Comparison of ENCODE assay signal across 8 cellular contexts in the genomic region with DNA sequence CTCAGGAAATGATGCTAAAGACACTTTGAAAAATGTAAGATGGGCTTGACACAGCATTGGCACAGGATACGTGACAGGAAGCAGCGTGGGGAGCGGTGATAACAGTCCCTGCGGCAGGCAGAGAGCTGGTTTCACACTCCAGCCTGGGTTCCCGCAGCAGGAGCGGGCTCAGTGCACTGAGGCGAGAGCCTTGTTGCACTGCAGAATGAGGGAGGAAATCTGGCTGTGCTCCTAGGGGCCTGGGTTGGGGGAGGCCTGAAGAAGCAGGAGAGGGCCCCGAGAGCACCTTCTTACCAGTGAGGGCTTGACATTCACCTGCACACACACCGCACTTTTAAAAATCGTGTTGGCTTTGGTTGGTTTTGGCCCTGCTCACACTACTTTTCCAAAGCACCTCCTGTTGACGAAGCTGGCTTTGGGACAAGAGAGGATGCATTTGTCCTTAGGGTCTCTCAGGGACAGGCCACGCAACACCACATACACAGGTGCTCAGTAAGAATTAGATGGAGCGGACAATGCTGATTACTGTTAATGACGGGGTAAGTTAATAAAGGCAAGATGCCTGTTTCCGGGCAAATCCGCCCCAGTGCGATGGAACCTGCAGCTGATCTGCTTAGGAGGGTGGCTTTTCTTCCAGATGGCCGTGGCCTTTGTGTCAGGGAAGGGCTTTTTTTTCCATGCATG. TPM values are rescaled to one million over a fixed set of nuclear protein-coding genes. Genes with fewer than 3 reads are reported as not detected.
DNase-seq lines count a peak whose midpoint lies in the region; ATAC-seq, FAIRE-seq and TF ChIP-seq lines count a peak whose summit lies in the region.

No MANE protein-coding gene starts in this region.

- no peaks in the 10 kb centered on the region for H3K79me2 ChIP-seq in HepG2 (ENCODE audit: insufficient read depth, low read length)

- peak overlapping the region; percentile 77 for H3K4me2 ChIP-seq in HepG2 (ENCODE audit: low read depth, low read length)

- intact Hi-C loops in activated T-helper 1 cell treated with anti-CD3 and anti-CD28 coated beads, Interleukin-12 subunit alpha, Interleukin-12 subunit beta, Interleukin-2, Interleukin-4 antibody, amounts not matched to agents 30 ng/mL and 10 ng/mL and 1 ng/mL, durations not matched to agents 14 hours and 24 hours and 36 hours (cut with micrococcal nuclease) = loop anchor here (2.0 kb wide), 1 partner anchor 274 kb away; no protein-coding TSS in a partner anchor
- intact Hi-C loops in HepG2 (cut with micrococcal nuclease; ENCODE audit: unreplicated experiment) = no loop called here

- CTCF ChIA-PET in HepG2 (lab: Yijun Ruan, JAX; ENCODE audit: low intra/inter-chr PET ratio, low total read pairs) = no interaction called here

- H3K9me3 Mint-ChIP-seq in activated T-helper 1 cell treated with anti-CD3 and anti-CD28 coated beads, Interleukin-12 subunit alpha, Interleukin-12 subunit beta, Interleukin-2, Interleukin-4 antibody, amounts not matched to agents 30 ng/mL and 10 ng/mL and 1 ng/mL, durations not matched to agents 14 hours and 24 hours and 36 hours = no peaks in the 10 kb centered on the region

- H3K4me3 Mint-ChIP-seq in activated T-helper 1 cell treated with anti-CD3 and anti-CD28 coated beads, Interleukin-12 subunit alpha, Interleukin-12 subunit beta, Interleukin-2, Interleukin-4 antibody, amounts not matched to agents 30 ng/mL and 10 ng/mL and 1 ng/mL, durations not matched to agents 14 hours and 24 hours and 36 hours = peak overlapping the region; percentile 80

- no peaks in the 10 kb centered on the region for H3K36me3 ChIP-seq in HepG2 (replicated peaks in 1 of 2; ENCODE audit: control insufficient read depth in 1 of 2, insufficient read depth in 2 of 2, low read length in 2 of 2)

- peaks cover 1% of the 10 kb centered on the region for H3K36me3 Mint-ChIP-seq in activated T-helper 1 cell treated with anti-CD3 and anti-CD28 coated beads, Interleukin-12 subunit alpha, Interleukin-12 subunit beta, Interleukin-2, Interleukin-4 antibody, amounts not matched to agents 30 ng/mL and 10 ng/mL and 1 ng/mL, durations not matched to agents 14 hours and 24 hours and 36 hours (ENCODE audit: low read depth)

- in situ Hi-C loops in HepG2 (cut with HindIII; ENCODE audit: extremely low pct_ligation_motif_present, low pct_unique_long_range_greater_than_20kb) = no loop called here

- TF ChIP-seq CTCF in HepG2 (CRISPR knock-in tag; IDR thresholded peaks at IDR 0.05) = no peak

- peak; percentile 80 for DNase-seq in SK-N-DZ (ENCODE audit: low spot score)
- peak; percentile 43 for DNase-seq in activated T-helper 1 cell treated with anti-CD3 and anti-CD28 coated beads, Interleukin-12 subunit alpha, Interleukin-12 subunit beta, Interleukin-2, Interleukin-4 antibody, amounts not matched to agents 30 ng/mL and 10 ng/mL and 1 ng/mL, durations not matched to agents 14 hours and 24 hours and 36 hours (ENCODE audit: low spot score)
- DNase-seq in HepG2 (ENCODE audit: low spot score) = no peak
- peak; percentile 16 for DNase-seq in stimulated activated CD8-positive, alpha-beta memory T cell treated with anti-CD3 and anti-CD28 coated beads, Interleukin-7, amount 100 ng/mL, for 24 hours (ENCODE audit: low read depth)
- DNase-seq in DMS 273 (lab: John Stamatoyannopoulos, UW; ENCODE audit: unreplicated experiment) = no peak
- no peak for DNase-seq in HuH-7 (ENCODE audit: low spot score)
- no peak for DNase-seq in NCI-H2029 (lab: John Stamatoyannopoulos, UW)

- peak overlapping the region; percentile 61 for H3K27ac Mint-ChIP-seq in activated T-helper 1 cell treated with anti-CD3 and anti-CD28 coated beads, Interleukin-12 subunit alpha, Interleukin-12 subunit beta, Interleukin-2, Interleukin-4 antibody, amounts not matched to agents 30 ng/mL and 10 ng/mL and 1 ng/mL, durations not matched to agents 14 hours and 24 hours and 36 hours

- peaks cover 0 to 13% of the 10 kb centered on the region in 2 experiments; a peak in 2 of 5 replicates for H3K27me3 ChIP-seq in HepG2 (ENCODE audit: control insufficient read depth in 1 of 2, insufficient read depth in 2 of 2, low read length in 2 of 2)

- TF ChIP-seq POLR2A in HepG2 (IDR thresholded peaks at IDR 0.05; ENCODE audit: insufficient read depth in 1 of 2, low read depth in 2 of 2, low read length in 2 of 2) = no peak

- no peaks in the 10 kb centered on the region for H4K20me1 ChIP-seq in HepG2 (ENCODE audit: insufficient read depth, low read length)

- 77% methylated on average over 15 of the region's 18 CpGs for WGBS in HepG2 (ENCODE audit: low lambda C conversion rate)

- peak overlapping the region in 2 of 3 experiments; percentile 20 to 39; a peak in 2 of 6 replicates for H3K4me3 ChIP-seq in HepG2 (replicated peaks in 1 of 3; ENCODE audit: insufficient read depth in 1 of 3, low read depth in 2 of 3, low read length in 3 of 3)

- no peak for FAIRE-seq in HepG2 (lab: Jason Lieb, UNC)

- H3K27me3 Mint-ChIP-seq in activated T-helper 1 cell treated with anti-CD3 and anti-CD28 coated beads, Interleukin-12 subunit alpha, Interleukin-12 subunit beta, Interleukin-2, Interleukin-4 antibody, amounts not matched to agents 30 ng/mL and 10 ng/mL and 1 ng/mL, durations not matched to agents 14 hours and 24 hours and 36 hours (ENCODE audit: insufficient read depth) = peaks cover 12% of the 10 kb centered on the region

- H3K9ac ChIP-seq in HepG2 (ENCODE audit: insufficient read depth, low read depth, low read length) = no peak overlapping the region

- peak; percentile 48; the same call in 2 of the 3 replicates for ATAC-seq in HepG2
- ATAC-seq in GM19463 (IDR thresholded peaks at IDR 0.05; ENCODE audit: unreplicated experiment) = no peak

- peaks cover 67% of the 10 kb centered on the region for H3K4me1 ChIP-seq in HepG2 (ENCODE audit: insufficient read depth, low read length)

- peaks cover 34% of the 10 kb centered on the region for H3K4me1 Mint-ChIP-seq in activated T-helper 1 cell treated with anti-CD3 and anti-CD28 coated beads, Interleukin-12 subunit alpha, Interleukin-12 subunit beta, Interleukin-2, Interleukin-4 antibody, amounts not matched to agents 30 ng/mL and 10 ng/mL and 1 ng/mL, durations not matched to agents 14 hours and 24 hours and 36 hours (ENCODE audit: low read depth)

- TF ChIP-seq EP300 in HepG2 (IDR thresholded peaks at IDR 0.05; ENCODE audit: low read depth in 2 of 2, low read length in 2 of 2) (no peak), HepG2 (CRISPR knock-in tag; IDR thresholded peaks at IDR 0.05; ENCODE audit: borderline replicate concordance) (no peak)

- no peak overlapping the region for H2AFZ ChIP-seq in HepG2 (ENCODE audit: low read length)

- TF ChIP-seq RAD21 in HepG2 (CRISPR knock-in tag; IDR thresholded peaks at IDR 0.05) = no peak

- H3K9me3 ChIP-seq in HepG2 (ENCODE audit: low read length) = no peaks in the 10 kb centered on the region

- no peak overlapping the region for H3K27ac ChIP-seq in HepG2 (ENCODE audit: extremely low read length, insufficient read depth, low read length)

- POLR2A ChIA-PET in HepG2 (lab: Yijun Ruan, JAX) = no interaction called here

- BruUV-seq in HepG2 (replicated peaks; lab: Mats Ljungman, UMichigan) = no TSS peak

TF ChIP-seq in HepG2, 621 proteins besides CTCF, POLR2A, EP300 and RAD21 (continues in another document):
- TF ChIP-seq KDM5B (CRISPR knock-in tag; IDR thresholded peaks at IDR 0.05; ENCODE audit: borderline replicate concordance) = no peak
- TF ChIP-seq ZNF501 (CRISPR knock-in tag; IDR thresholded peaks at IDR 0.05) = 0 out of 2 replicates have a peak, but pooled peaks have one; percentile 22

RNA-seq across cellular contexts. Expression of a gene that starts 49.4 kb away (rescaled TPM):
- polyA plus RNA-seq in SK-N-DZ (2014; cell fraction: cytosol; rRNA removed) = 1.7 and 3.3 TPM in 2 replicates
- polyA plus RNA-seq in SK-N-DZ (2014; cell fraction: nucleus; rRNA removed) = 2.2 and 9.2 TPM in 2 replicates
- 3.9 and 4.6 TPM in 2 replicates for total RNA-seq in activated T-helper 1 cell treated with anti-CD3 and anti-CD28 coated beads, Interleukin-12 subunit alpha, Interleukin-12 subunit beta, Interleukin-2, Interleukin-4 antibody, amounts not matched to agents 30 ng/mL and 10 ng/mL and 1 ng/mL, durations not matched to agents 14 hours and 24 hours and 36 hours
- 3.2 and 4.4 TPM in 2 replicates for total RNA-seq in HepG2 (2016; rRNA removed; fragmentation: Illumina TruSeq; extraction: Trizol)
- total RNA-seq in HepG2 (2016; cell fraction: cytosol; rRNA removed; fragmentation: Illumina TruSeq; extraction: Trizol; ENCODE audit: low read depth) = 2.7 and 3.0 TPM in 2 replicates
- total RNA-seq in HepG2 (2016; cell fraction: insoluble cytoplasmic fraction; rRNA removed; fragmentation: Illumina TruSeq; extraction: Trizol) = 3.0 and 3.8 TPM in 2 replicates
- total RNA-seq in HepG2 (2016; cell fraction: membrane; rRNA removed; fragmentation: Illumina TruSeq; extraction: Trizol) = 3.9 and 4.8 TPM in 2 replicates
- total RNA-seq in HepG2 (2016; cell fraction: nucleus; rRNA removed; fragmentation: Illumina TruSeq; extraction: Trizol) = 3.3 and 4.0 TPM in 2 replicates
- 1.4 and 2.2 TPM in 2 replicates for polyA plus RNA-seq in HepG2 (2011; rRNA removed)
- 1.1 and 2.0 TPM in 2 replicates for polyA plus RNA-seq in HepG2 (2011; cell fraction: cytosol; rRNA removed)
- polyA plus RNA-seq in HepG2 (2011; cell fraction: nucleus; rRNA removed) = 0.93 and 2.3 TPM in 2 replicates
- 1.1 and 1.8 TPM in 2 replicates for polyA plus RNA-seq in HepG2 (2012)
- 4.8 and 5.1 TPM in 2 replicates for polyA plus RNA-seq in HepG2 (2016; cell fraction: cytosol; fragmentation: Illumina TruSeq; extraction: Trizol; ENCODE audit: low read depth)
- 2.6 and 3.1 TPM in 2 replicates for polyA plus RNA-seq in HepG2 (2016; cell fraction: insoluble cytoplasmic fraction; fragmentation: Illumina TruSeq; extraction: Trizol; ENCODE audit: low read depth)
- polyA plus RNA-seq in HepG2 (2016; cell fraction: membrane; fragmentation: Illumina TruSeq; extraction: Trizol; ENCODE audit: low read depth) = 3.6 and 4.0 TPM in 2 replicates
- 4.9 and 5.6 TPM in 2 replicates for polyA plus RNA-seq in HepG2 (2016; cell fraction: nucleus; fragmentation: Illumina TruSeq; extraction: Trizol; ENCODE audit: insufficient read depth, low read depth)
- polyA minus RNA-seq in HepG2 (2011; rRNA and poly(A)+ RNA removed; ENCODE audit: low replicate concordance) = 2.0 and 2.2 TPM in 2 replicates
- polyA minus RNA-seq in HepG2 (2011; cell fraction: cytosol; rRNA and poly(A)+ RNA removed) = 1.8 and 2.2 TPM in 2 replicates
- polyA minus RNA-seq in HepG2 (2011; cell fraction: nucleus; rRNA and poly(A)+ RNA removed) = 3.2 and 4.6 TPM in 2 replicates

Comparison
In these comparisons a context has a peak if more than half of its experiments do, and no peak if none do; other contexts are left out.
1. DNase-seq: peak in SK-N-DZ (single experiment), activated T-helper 1 cell treated with anti-CD3 and anti-CD28 coated beads, Interleukin-12 subunit alpha, Interleukin-12 subunit beta, Interleukin-2, Interleukin-4 antibody, amounts not matched to agents 30 ng/mL and 10 ng/mL and 1 ng/mL, durations not matched to agents 14 hours and 24 hours and 36 hours (single experiment) and stimulated activated CD8-positive, alpha-beta memory T cell treated with anti-CD3 and anti-CD28 coated beads, Interleukin-7, amount 100 ng/mL, for 24 hours (single experiment); none in HepG2 (single experiment), DMS 273 (single experiment), HuH-7 (single experiment) and NCI-H2029 (single experiment).